8 cellular contexts compared by ENCODE assay signal in genomic region chr17:17837966-17838962, GRCh38. TPM values are rescaled to one million over a fixed set of nuclear protein-coding genes. Genes with fewer than 3 reads are reported as not detected.
DNase-seq lines count a peak whose midpoint lies in the region; ATAC-seq and TF ChIP-seq lines count a peak whose summit lies in the region.

No MANE protein-coding gene starts in this region.

- H3K27me3 ChIP-seq in HUES6 (ENCODE audit: control insufficient read depth, insufficient read depth, low read length), result no peaks in the 10 kb centered on the region; the same call in 1 of the 2 replicates
- H3K27me3 ChIP-seq in neutrophil, result no peaks in the 10 kb centered on the region

- DNase-seq in SW480 (ENCODE audit: low spot score) (peak; percentile 84), fibroblast of the aortic adventitia (ENCODE audit: low read depth) (peak; percentile 64), activated gamma-delta T cell (lab: John Stamatoyannopoulos, UW) (no peak)

- H3K9me3 ChIP-seq in HUES6 (ENCODE audit: control insufficient read depth, insufficient read depth, low read depth, low read length) (no peaks in the 10 kb centered on the region), neutrophil (no peaks in the 10 kb centered on the region)

- TF ChIP-seq CTCF in C4-2B (conservative IDR thresholded peaks at IDR 0.05) (no peak), fibroblast of the aortic adventitia (IDR thresholded peaks at IDR 0.05; ENCODE audit: insufficient read depth, low read length) (no peak), neutrophil (IDR thresholded peaks at IDR 0.05) (peak; percentile 28)

- H3K36me3 ChIP-seq in HUES6 (ENCODE audit: control insufficient read depth, insufficient read depth, low read length) (no peaks in the 10 kb centered on the region), neutrophil (no peaks in the 10 kb centered on the region)

- peak overlapping the region; percentile 95 for H3K9ac ChIP-seq in HUES6 (ENCODE audit: low read length)

- H3K27ac ChIP-seq in C4-2B, result peak overlapping the region; percentile 99
- H3K27ac ChIP-seq in HUES6 (ENCODE audit: low read depth, low read length), result peak overlapping the region; percentile 94; the same call in 1 of the 2 replicates
- peak overlapping the region; percentile 100 for H3K27ac ChIP-seq in neutrophil

- ATAC-seq in GM21447 (IDR thresholded peaks at IDR 0.05; ENCODE audit: unreplicated experiment) (no peak), HG02588 (IDR thresholded peaks at IDR 0.05; ENCODE audit: unreplicated experiment) (no peak)

- H3K4me3 ChIP-seq in HUES6 (ENCODE audit: low read depth, low read length), result peak overlapping the region; percentile 19; the same call in 1 of the 2 replicates
- no peak overlapping the region for H3K4me3 ChIP-seq in fibroblast of the aortic adventitia (ENCODE audit: low read depth, low read length)
- H3K4me3 ChIP-seq in neutrophil (ENCODE audit: low read depth in 1 of 2, low read length in 1 of 2), result peak overlapping the region; percentile 73 to 94

- H3K4me1 ChIP-seq in HUES6 (ENCODE audit: control insufficient read depth, insufficient read depth, low read length) (peaks cover 55% of the 10 kb centered on the region), neutrophil (ENCODE audit: control insufficient read depth in 1 of 2, insufficient read depth in 1 of 2, low read depth in 1 of 2, low read length in 1 of 2) (peaks cover 57 to 69% of the 10 kb centered on the region in 2 experiments)

RNA-seq across cellular contexts. Expression of gene SREBF1, which starts 1.5 kb away (rescaled TPM):
- total RNA-seq in fibroblast of the aortic adventitia (ENCODE audit: low replicate concordance), result 48.7 and 82.1 TPM in 2 replicates
